1 cellular context compared by ENCODE assay signal in the genomic region with DNA sequence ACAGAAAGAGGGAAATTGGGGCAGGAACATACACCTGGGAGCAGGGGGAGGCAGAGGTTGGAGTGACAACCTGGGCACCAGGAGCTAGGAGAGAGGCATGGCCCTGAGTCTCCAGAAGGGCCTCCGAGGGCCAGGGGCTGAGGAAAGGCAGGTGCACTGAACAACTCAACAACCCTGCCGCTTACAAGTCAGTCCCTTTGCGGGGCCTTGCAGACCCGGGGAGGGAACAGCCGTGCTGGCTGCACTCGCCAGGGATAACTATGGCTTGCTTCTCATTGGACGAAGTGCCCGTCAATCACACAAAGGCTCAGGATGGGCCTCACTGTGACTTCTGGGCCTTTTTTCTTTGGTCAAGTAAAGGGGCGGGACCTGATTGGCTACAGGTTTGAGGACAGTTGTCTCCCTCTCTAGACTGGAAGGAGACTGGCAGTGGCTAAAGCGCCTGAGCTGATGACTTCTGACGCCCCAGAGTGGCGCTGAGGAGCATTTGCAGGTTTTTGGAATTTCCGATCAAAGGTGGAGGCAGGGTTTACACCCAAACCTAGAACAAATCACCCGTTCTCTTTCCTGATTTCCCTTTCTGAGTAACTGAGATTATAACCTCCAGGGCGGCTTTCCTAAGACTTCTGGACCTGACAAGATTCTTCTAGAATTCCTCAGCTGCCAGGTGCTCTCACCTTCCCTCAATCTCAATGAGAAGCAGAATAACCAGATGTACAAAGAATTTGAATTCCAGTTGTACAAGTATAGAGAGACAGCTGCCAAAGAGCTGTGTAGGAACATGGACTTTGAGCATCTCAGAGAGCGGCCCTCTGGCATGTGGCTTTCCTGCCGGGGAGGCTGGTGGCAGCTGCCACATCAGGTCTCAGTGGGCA.
TF ChIP-seq lines count a peak whose summit lies in the region.

No MANE protein-coding gene starts in this region.

TF ChIP-seq in HepG2, 621 proteins besides CTCF, POLR2A, EP300 and RAD21 (continued from another document and continues in another):
- TF ChIP-seq, protein P1, sequence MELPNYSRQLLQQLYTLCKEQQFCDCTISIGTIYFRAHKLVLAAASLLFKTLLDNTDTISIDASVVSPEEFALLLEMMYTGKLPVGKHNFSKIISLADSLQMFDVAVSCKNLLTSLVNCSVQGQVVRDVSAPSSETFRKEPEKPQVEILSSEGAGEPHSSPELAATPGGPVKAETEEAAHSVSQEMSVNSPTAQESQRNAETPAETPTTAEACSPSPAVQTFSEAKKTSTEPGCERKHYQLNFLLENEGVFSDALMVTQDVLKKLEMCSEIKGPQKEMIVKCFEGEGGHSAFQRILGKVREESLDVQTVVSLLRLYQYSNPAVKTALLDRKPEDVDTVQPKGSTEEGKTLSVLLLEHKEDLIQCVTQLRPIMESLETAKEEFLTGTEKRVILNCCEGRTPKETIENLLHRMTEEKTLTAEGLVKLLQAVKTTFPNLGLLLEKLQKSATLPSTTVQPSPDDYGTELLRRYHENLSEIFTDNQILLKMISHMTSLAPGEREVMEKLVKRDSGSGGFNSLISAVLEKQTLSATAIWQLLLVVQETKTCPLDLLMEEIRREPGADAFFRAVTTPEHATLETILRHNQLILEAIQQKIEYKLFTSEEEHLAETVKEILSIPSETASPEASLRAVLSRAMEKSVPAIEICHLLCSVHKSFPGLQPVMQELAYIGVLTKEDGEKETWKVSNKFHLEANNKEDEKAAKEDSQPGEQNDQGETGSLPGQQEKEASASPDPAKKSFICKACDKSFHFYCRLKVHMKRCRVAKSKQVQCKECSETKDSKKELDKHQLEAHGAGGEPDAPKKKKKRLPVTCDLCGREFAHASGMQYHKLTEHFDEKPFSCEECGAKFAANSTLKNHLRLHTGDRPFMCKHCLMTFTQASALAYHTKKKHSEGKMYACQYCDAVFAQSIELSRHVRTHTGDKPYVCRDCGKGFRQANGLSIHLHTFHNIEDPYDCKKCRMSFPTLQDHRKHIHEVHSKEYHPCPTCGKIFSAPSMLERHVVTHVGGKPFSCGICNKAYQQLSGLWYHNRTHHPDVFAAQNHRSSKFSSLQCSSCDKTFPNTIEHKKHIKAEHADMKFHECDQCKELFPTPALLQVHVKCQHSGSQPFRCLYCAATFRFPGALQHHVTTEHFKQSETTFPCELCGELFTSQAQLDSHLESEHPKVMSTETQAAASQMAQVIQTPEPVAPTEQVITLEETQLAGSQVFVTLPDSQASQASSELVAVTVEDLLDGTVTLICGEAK (IDR thresholded peaks at IDR 0.05), result no peak
- TF ChIP-seq, protein P1 (CRISPR knock-in tag; IDR thresholded peaks at IDR 0.05), result peak; percentile 49; the same call in 1 of the 2 replicates
- TF ChIP-seq ZNF766 (CRISPR knock-in tag; IDR thresholded peaks at IDR 0.05; ENCODE audit: borderline replicate concordance) (0 out of 2 replicates have a peak, but pooled peaks have one; percentile 1), JARID2 (CRISPR knock-in tag; IDR thresholded peaks at IDR 0.05; ENCODE audit: insufficient replicate concordance) (no peak), JUN (CRISPR knock-in tag; IDR thresholded peaks at IDR 0.05) (no peak), NFYC (CRISPR knock-in tag; IDR thresholded peaks at IDR 0.05) (peak; percentile 91), SIN3A (IDR thresholded peaks at IDR 0.05; ENCODE audit: borderline replicate concordance, low read depth, low read length) (0 out of 2 replicates have a peak, but pooled peaks have one; percentile 31), FOXJ3 (CRISPR knock-in tag; IDR thresholded peaks at IDR 0.05; ENCODE audit: borderline replicate concordance) (no peak), POLR2G (IDR thresholded peaks at IDR 0.05; ENCODE audit: low read depth, low read length) (no peak), PHF20 (CRISPR knock-in tag; IDR thresholded peaks at IDR 0.05) (no peak), NFE2L2 (IDR thresholded peaks at IDR 0.05; ENCODE audit: low read length) (no peak), SP2 (CRISPR knock-in tag; IDR thresholded peaks at IDR 0.05) (peak; percentile 90), SMAD9 (CRISPR knock-in tag; IDR thresholded peaks at IDR 0.05) (no peak), ZNF235 (CRISPR knock-in tag; IDR thresholded peaks at IDR 0.05; ENCODE audit: borderline replicate concordance) (no peak), ZNF543 (CRISPR knock-in tag; IDR thresholded peaks at IDR 0.05) (no peak), GABPB1 (CRISPR knock-in tag; IDR thresholded peaks at IDR 0.05) (peak; percentile 24; the same call in 1 of the 2 replicates), SAP130 (CRISPR knock-in tag; IDR thresholded peaks at IDR 0.05; ENCODE audit: low read depth) (peak; percentile 61), ZBTB7B (CRISPR knock-in tag; IDR thresholded peaks at IDR 0.05) (0 out of 2 replicates have a peak, but pooled peaks have one; percentile 35), ZNF501 (CRISPR knock-in tag; IDR thresholded peaks at IDR 0.05) (peak; percentile 46; the same call in 1 of the 2 replicates), PAX8 (CRISPR knock-in tag; IDR thresholded peaks at IDR 0.05; ENCODE audit: borderline replicate concordance) (no peak), RXRA (CRISPR knock-in tag; IDR thresholded peaks at IDR 0.05) (0 out of 2 replicates have a peak, but pooled peaks have one; percentile 39), PHF21A (CRISPR knock-in tag; IDR thresholded peaks at IDR 0.05) (peak; percentile 67)
- TF ChIP-seq, protein P2, sequence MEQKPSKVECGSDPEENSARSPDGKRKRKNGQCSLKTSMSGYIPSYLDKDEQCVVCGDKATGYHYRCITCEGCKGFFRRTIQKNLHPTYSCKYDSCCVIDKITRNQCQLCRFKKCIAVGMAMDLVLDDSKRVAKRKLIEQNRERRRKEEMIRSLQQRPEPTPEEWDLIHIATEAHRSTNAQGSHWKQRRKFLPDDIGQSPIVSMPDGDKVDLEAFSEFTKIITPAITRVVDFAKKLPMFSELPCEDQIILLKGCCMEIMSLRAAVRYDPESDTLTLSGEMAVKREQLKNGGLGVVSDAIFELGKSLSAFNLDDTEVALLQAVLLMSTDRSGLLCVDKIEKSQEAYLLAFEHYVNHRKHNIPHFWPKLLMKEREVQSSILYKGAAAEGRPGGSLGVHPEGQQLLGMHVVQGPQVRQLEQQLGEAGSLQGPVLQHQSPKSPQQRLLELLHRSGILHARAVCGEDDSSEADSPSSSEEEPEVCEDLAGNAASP (CRISPR knock-in tag; IDR thresholded peaks at IDR 0.05; ENCODE audit: borderline replicate concordance), result no peak
- TF ChIP-seq, protein P3, sequence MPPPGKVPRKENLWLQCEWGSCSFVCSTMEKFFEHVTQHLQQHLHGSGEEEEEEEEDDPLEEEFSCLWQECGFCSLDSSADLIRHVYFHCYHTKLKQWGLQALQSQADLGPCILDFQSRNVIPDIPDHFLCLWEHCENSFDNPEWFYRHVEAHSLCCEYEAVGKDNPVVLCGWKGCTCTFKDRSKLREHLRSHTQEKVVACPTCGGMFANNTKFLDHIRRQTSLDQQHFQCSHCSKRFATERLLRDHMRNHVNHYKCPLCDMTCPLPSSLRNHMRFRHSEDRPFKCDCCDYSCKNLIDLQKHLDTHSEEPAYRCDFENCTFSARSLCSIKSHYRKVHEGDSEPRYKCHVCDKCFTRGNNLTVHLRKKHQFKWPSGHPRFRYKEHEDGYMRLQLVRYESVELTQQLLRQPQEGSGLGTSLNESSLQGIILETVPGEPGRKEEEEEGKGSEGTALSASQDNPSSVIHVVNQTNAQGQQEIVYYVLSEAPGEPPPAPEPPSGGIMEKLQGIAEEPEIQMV (CRISPR knock-in tag; IDR thresholded peaks at IDR 0.05; ENCODE audit: low read depth), result no peak
- TF ChIP-seq, protein P4, sequence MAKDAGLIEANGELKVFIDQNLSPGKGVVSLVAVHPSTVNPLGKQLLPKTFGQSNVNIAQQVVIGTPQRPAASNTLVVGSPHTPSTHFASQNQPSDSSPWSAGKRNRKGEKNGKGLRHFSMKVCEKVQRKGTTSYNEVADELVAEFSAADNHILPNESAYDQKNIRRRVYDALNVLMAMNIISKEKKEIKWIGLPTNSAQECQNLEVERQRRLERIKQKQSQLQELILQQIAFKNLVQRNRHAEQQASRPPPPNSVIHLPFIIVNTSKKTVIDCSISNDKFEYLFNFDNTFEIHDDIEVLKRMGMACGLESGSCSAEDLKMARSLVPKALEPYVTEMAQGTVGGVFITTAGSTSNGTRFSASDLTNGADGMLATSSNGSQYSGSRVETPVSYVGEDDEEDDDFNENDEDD (CRISPR knock-in tag; IDR thresholded peaks at IDR 0.05; ENCODE audit: borderline replicate concordance), result peak; percentile 54; the same call in 1 of the 2 replicates
- TF ChIP-seq, protein P5, sequence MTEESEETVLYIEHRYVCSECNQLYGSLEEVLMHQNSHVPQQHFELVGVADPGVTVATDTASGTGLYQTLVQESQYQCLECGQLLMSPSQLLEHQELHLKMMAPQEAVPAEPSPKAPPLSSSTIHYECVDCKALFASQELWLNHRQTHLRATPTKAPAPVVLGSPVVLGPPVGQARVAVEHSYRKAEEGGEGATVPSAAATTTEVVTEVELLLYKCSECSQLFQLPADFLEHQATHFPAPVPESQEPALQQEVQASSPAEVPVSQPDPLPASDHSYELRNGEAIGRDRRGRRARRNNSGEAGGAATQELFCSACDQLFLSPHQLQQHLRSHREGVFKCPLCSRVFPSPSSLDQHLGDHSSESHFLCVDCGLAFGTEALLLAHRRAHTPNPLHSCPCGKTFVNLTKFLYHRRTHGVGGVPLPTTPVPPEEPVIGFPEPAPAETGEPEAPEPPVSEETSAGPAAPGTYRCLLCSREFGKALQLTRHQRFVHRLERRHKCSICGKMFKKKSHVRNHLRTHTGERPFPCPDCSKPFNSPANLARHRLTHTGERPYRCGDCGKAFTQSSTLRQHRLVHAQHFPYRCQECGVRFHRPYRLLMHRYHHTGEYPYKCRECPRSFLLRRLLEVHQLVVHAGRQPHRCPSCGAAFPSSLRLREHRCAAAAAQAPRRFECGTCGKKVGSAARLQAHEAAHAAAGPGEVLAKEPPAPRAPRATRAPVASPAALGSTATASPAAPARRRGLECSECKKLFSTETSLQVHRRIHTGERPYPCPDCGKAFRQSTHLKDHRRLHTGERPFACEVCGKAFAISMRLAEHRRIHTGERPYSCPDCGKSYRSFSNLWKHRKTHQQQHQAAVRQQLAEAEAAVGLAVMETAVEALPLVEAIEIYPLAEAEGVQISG (CRISPR knock-in tag; IDR thresholded peaks at IDR 0.05), result peak; percentile 44; the same call in 1 of the 2 replicates
- TF ChIP-seq, protein P6, sequence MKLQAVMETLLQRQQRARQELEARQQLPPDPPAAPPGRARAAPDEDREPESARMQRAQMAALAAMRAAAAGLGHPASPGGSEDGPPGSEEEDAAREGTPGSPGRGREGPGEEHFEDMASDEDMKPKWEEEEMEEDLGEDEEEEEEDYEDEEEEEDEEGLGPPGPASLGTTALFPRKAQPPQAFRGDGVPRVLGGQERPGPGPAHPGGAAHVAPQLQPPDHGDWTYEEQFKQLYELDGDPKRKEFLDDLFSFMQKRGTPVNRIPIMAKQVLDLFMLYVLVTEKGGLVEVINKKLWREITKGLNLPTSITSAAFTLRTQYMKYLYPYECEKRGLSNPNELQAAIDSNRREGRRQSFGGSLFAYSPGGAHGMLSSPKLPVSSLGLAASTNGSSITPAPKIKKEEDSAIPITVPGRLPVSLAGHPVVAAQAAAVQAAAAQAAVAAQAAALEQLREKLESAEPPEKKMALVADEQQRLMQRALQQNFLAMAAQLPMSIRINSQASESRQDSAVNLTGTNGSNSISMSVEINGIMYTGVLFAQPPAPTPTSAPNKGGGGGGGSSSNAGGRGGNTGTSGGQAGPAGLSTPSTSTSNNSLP (IDR thresholded peaks at IDR 0.05; ENCODE audit: low read depth, low read length), result no peak
- TF ChIP-seq, protein P7, sequence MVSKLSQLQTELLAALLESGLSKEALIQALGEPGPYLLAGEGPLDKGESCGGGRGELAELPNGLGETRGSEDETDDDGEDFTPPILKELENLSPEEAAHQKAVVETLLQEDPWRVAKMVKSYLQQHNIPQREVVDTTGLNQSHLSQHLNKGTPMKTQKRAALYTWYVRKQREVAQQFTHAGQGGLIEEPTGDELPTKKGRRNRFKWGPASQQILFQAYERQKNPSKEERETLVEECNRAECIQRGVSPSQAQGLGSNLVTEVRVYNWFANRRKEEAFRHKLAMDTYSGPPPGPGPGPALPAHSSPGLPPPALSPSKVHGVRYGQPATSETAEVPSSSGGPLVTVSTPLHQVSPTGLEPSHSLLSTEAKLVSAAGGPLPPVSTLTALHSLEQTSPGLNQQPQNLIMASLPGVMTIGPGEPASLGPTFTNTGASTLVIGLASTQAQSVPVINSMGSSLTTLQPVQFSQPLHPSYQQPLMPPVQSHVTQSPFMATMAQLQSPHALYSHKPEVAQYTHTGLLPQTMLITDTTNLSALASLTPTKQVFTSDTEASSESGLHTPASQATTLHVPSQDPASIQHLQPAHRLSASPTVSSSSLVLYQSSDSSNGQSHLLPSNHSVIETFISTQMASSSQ (IDR thresholded peaks at IDR 0.05; ENCODE audit: low read depth), result peak; percentile 33; the same call in 1 of the 2 replicates
- TF ChIP-seq, protein P7 (CRISPR knock-in tag; IDR thresholded peaks at IDR 0.05; ENCODE audit: borderline replicate concordance), result no peak
